1 cellular context compared by ENCODE assay signal in genomic region chr6:57162516-57162915, GRCh38.
TF ChIP-seq lines count a peak whose summit lies in the region.

No MANE protein-coding gene starts in this region.

TF ChIP-seq in GM12878, 131 proteins besides CTCF, POLR2A, EP300 and RAD21 (continued from another document):
- TF ChIP-seq BCLAF1 (IDR thresholded peaks at IDR 0.05) (no peak), MEF2B (IDR thresholded peaks at IDR 0.05; ENCODE audit: partially characterized antibody, poor library complexity, severe bottlenecking) (no peak), SP1 (IDR thresholded peaks at IDR 0.05; ENCODE audit: low read depth, low read length) (no peak), STAT3 (IDR thresholded peaks at IDR 0.05; ENCODE audit: low read depth, low read length) (no peak), ZNF274 (IDR thresholded peaks at IDR 0.05; ENCODE audit: insufficient read depth, insufficient read length) (no peak), MEF2A (IDR thresholded peaks at IDR 0.05; ENCODE audit: insufficient read depth, low read depth, low read length) (no peak), ZBED1 (IDR thresholded peaks at IDR 0.05; ENCODE audit: borderline replicate concordance) (no peak), RBBP5 (conservative IDR thresholded peaks at IDR 0.05) (no peak), TARDBP (IDR thresholded peaks at IDR 0.05; ENCODE audit: borderline replicate concordance) (no peak), BMI1 (IDR thresholded peaks at IDR 0.05; ENCODE audit: borderline replicate concordance) (no peak), KLF5 (IDR thresholded peaks at IDR 0.05; ENCODE audit: partially characterized antibody) (no peak), NFIC (IDR thresholded peaks at IDR 0.05; ENCODE audit: low read depth, low read length) (no peak), IRF5 (IDR thresholded peaks at IDR 0.05; ENCODE audit: borderline replicate concordance) (no peak), RUNX3 (IDR thresholded peaks at IDR 0.05; ENCODE audit: low read length) (no peak), NFYA (IDR thresholded peaks at IDR 0.05; ENCODE audit: borderline replicate concordance, low read depth, low read length) (no peak), NKRF (conservative IDR thresholded peaks at IDR 0.05) (no peak)
TF ChIP-seq in GM12878: peak in this region for 0.
